ENCODE assay signal across 21 cellular contexts in the genomic region with DNA sequence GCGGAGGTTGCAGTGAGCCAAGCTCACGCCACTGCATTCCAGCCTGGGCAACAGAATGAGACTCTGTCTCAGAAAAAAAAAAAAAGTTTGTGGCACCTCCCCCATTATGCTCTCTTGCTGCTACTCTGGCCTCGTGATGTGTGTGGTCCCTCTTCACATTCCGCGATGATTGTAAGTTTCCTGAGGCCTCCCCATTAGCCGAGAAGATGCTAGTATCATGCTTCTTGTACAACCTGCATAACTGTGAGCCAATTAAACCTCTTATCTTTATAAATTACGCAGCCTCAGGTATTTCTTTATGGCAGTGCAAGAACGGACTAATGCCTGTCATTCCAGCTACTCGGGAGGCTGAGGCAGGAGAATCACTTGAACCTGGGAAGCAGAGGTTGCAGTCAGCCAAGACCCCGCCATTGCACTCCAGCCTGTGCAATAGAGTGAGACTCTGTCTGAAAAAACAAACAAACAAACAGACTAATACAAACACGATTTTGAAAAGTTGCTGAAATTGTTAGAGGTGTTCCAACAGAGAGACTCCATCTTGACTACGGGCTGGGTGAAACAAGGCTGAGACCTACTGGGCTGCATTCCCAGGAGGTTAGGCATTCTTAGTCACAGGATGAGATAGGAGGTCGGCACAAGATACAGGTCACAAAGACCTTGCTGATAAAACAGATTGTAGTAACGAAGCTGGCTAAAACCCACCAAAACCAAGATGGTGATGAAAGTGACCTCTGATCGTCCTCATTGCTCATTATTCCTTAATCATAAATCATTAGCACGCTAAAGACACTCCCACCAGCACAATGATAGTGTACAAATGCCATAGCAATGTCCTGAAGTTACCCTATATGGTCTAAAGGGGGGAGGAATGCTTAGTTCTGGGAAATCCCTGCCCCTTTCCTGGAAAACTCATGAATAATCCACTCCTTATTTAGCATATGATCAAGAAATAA. TPM values are rescaled to one million over a fixed set of nuclear protein-coding genes. Genes with fewer than 3 reads are reported as not detected.
DNase-seq lines count a peak whose midpoint lies in the region; ATAC-seq and TF ChIP-seq lines count a peak whose summit lies in the region.
"Had no signal": no experiment of that assay in that cellular context is flagged by ENCODE, and none has a peak within 500 bp of the region (broad histone marks: within the 10 kb centered on the region; RNA-seq: fewer than 3 reads in every experiment).

No MANE protein-coding gene starts in this region.

- no peak overlapping the region for H2AFZ ChIP-seq in fibroblast of lung (ENCODE audit: low read length)

- H3K9me3 ChIP-seq in fibroblast of lung (ENCODE audit: control insufficient read depth, insufficient read depth, low read depth, low read length) = no peaks in the 10 kb centered on the region
- H3K9me3 ChIP-seq: BE2C, thoracic aorta had no signal

- H3K4me2 ChIP-seq in fibroblast of lung (ENCODE audit: extremely low read depth, insufficient read depth, low read length) = no peak overlapping the region

- H3K4me1 ChIP-seq in fibroblast of lung (ENCODE audit: control insufficient read depth, extremely low read depth, insufficient read depth, low read length) = no peaks in the 10 kb centered on the region
- H3K4me1 ChIP-seq: BE2C, heart left ventricle, SJSA1 had no signal

- H3K4me1 Mint-ChIP-seq in type B pancreatic cell (ENCODE audit: unreplicated experiment) = no peaks in the 10 kb centered on the region
- H3K4me1 Mint-ChIP-seq: activated CD4-positive, alpha-beta T cell treated with anti-CD3 and anti-CD28 coated beads for 36 hours; stimulated activated effector memory CD8-positive, alpha-beta T cell treated with anti-CD3 and anti-CD28 coated beads, Interleukin-12 subunit alpha, Interleukin-12 subunit beta, amount 100 ng/mL, for 72 hours had no signal

- H3K36me3 ChIP-seq in fibroblast of lung (ENCODE audit: control insufficient read depth, insufficient read depth, low read length) = no peaks in the 10 kb centered on the region
- H3K36me3 ChIP-seq: BE2C, heart left ventricle, SJSA1, thoracic aorta had no signal

- ATAC-seq in GM21390 (IDR thresholded peaks at IDR 0.05; ENCODE audit: unreplicated experiment) = no peak
- ATAC-seq: activated CD4-positive, alpha-beta T cell treated with anti-CD3 and anti-CD28 coated beads for 36 hours; heart left ventricle; stimulated activated effector memory CD8-positive, alpha-beta T cell treated with anti-CD3 and anti-CD28 coated beads, Interleukin-12 subunit alpha, Interleukin-12 subunit beta, amount 100 ng/mL, for 72 hours had no signal

- H3K4me3 Mint-ChIP-seq in type B pancreatic cell = no peak overlapping the region
- H3K4me3 Mint-ChIP-seq: activated CD4-positive, alpha-beta T cell treated with anti-CD3 and anti-CD28 coated beads for 36 hours; stimulated activated effector memory CD8-positive, alpha-beta T cell treated with anti-CD3 and anti-CD28 coated beads, Interleukin-12 subunit alpha, Interleukin-12 subunit beta, amount 100 ng/mL, for 72 hours had no signal

- H3K27ac Mint-ChIP-seq in type B pancreatic cell = no peak overlapping the region
- H3K27ac Mint-ChIP-seq: activated CD4-positive, alpha-beta T cell treated with anti-CD3 and anti-CD28 coated beads for 36 hours; stimulated activated effector memory CD8-positive, alpha-beta T cell treated with anti-CD3 and anti-CD28 coated beads, Interleukin-12 subunit alpha, Interleukin-12 subunit beta, amount 100 ng/mL, for 72 hours had no signal

- H3K9ac ChIP-seq in fibroblast of lung (ENCODE audit: insufficient read depth, low read length) = no peak overlapping the region

- H3K4me3 ChIP-seq in fibroblast of lung (replicated peaks in 1 of 4; ENCODE audit: control extremely low read depth in 1 of 4, insufficient read depth in 1 of 4, low read depth in 3 of 4, low read length in 4 of 4) = no peak overlapping the region
- H3K4me3 ChIP-seq: coronary artery, heart left ventricle, SJSA1, thoracic aorta had no signal

- no peak overlapping the region for H3K27ac ChIP-seq in fibroblast of lung (ENCODE audit: insufficient read depth, low read length)
- H3K27ac ChIP-seq: 22Rv1, coronary artery, heart left ventricle, SJSA1, thoracic aorta had no signal

- H3K27me3 Mint-ChIP-seq in type B pancreatic cell = no peaks in the 10 kb centered on the region
- H3K27me3 Mint-ChIP-seq: activated CD4-positive, alpha-beta T cell treated with anti-CD3 and anti-CD28 coated beads for 36 hours had no signal

- H3K79me2 ChIP-seq in fibroblast of lung (ENCODE audit: control insufficient read depth, insufficient read depth, low read length) = no peaks in the 10 kb centered on the region

- H3K36me3 Mint-ChIP-seq in type B pancreatic cell = no peaks in the 10 kb centered on the region
- H3K36me3 Mint-ChIP-seq: stimulated activated effector memory CD8-positive, alpha-beta T cell treated with anti-CD3 and anti-CD28 coated beads, Interleukin-12 subunit alpha, Interleukin-12 subunit beta, amount 100 ng/mL, for 72 hours had no signal

- H3K9me3 Mint-ChIP-seq in type B pancreatic cell = peaks cover under 1% of the 10 kb centered on the region

- TF ChIP-seq CTCF in fibroblast of lung (conservative IDR thresholded peaks at IDR 0.05 in 1 of 2, IDR thresholded peaks at IDR 0.05 in 1 of 2; ENCODE audit: low read depth in 1 of 2, low read length in 2 of 2) (no peak), type B pancreatic cell (conservative IDR thresholded peaks at IDR 0.05) (no peak)

- peak; percentile 14 for DNase-seq in DMS 273 (lab: John Stamatoyannopoulos, UW; ENCODE audit: unreplicated experiment)
- DNase-seq in DMS 273 treated with DMSO at 0.1 percent for 48 hours (lab: John Stamatoyannopoulos, UW) = no peak
- DNase-seq in T1000 (lab: John Stamatoyannopoulos, UW) = peak; percentile 21
- peak; percentile 28 to 57 for DNase-seq in fibroblast of lung (ENCODE audit: low read depth in 2 of 2)
- peak; percentile 7 for DNase-seq in type B pancreatic cell (ENCODE audit: extremely low spot score, unreplicated experiment)
- no peak for DNase-seq in SKM-1 treated with dmso at 0.1 percent for 144 hours (lab: John Stamatoyannopoulos, UW; ENCODE audit: unreplicated experiment)
- no peak for DNase-seq in GOT3 (lab: John Stamatoyannopoulos, UW)
- DNase-seq: activated CD4-positive, alpha-beta T cell treated with anti-CD3 and anti-CD28 coated beads for 36 hours; activated naive CD4-positive, alpha-beta T cell; aorta; BE2C; DMS153; heart left ventricle; NCI-H187; stimulated activated CD4-positive, alpha-beta T cell treated with anti-CD3 and anti-CD28 coated beads, Interleukin-12 subunit alpha, Interleukin-12 subunit beta, amount 100 ng/mL, for 4 hours had no signal

- H3K27me3 ChIP-seq in fibroblast of lung (ENCODE audit: control insufficient read depth, insufficient read depth, low read length) = no peaks in the 10 kb centered on the region
- H3K27me3 ChIP-seq: BE2C, heart left ventricle, SJSA1 had no signal

- no peaks in the 10 kb centered on the region for H4K20me1 ChIP-seq in fibroblast of lung (ENCODE audit: control insufficient read depth, extremely low read depth, insufficient read depth, low read length)

RNA-seq across cellular contexts. Expression of gene AFF4, which starts 8.3 kb away (rescaled TPM):
- total RNA-seq in fibroblast of lung = 37.0 and 54.2 TPM in 2 replicates
- 67.3 and 73.6 TPM in 2 replicates for polyA plus RNA-seq in fibroblast of lung
- polyA plus RNA-seq in fibroblast of lung (2012) = 31.7 and 45.2 TPM in 2 replicates
- 155 and 161 TPM in 2 replicates for polyA minus RNA-seq in fibroblast of lung (ENCODE audit: low replicate concordance)
- total RNA-seq in type B pancreatic cell (ENCODE audit: low replicate concordance) = 69.9 and 78.1 TPM in 2 replicates

RNA-seq across cellular contexts. Expression of gene ZCCHC10, which starts 54.6 kb away (rescaled TPM):
- 7.4 and 12.3 TPM in 2 replicates for total RNA-seq in fibroblast of lung
- polyA plus RNA-seq in fibroblast of lung = 29.5 and 33.1 TPM in 2 replicates
- polyA plus RNA-seq in fibroblast of lung (2012) = 26.9 and 30.6 TPM in 2 replicates
- polyA minus RNA-seq in fibroblast of lung (ENCODE audit: low replicate concordance) = 32.0 TPM in 1 of 2 replicates, not detected in the other
- total RNA-seq in type B pancreatic cell (ENCODE audit: low replicate concordance) = 22.1 and 23.1 TPM in 2 replicates

Comparison
In these comparisons a context has a peak if more than half of its experiments do, and no peak if none do; other contexts are left out.
1. DNase-seq: peak in DMS 273 (single experiment), T1000 (single experiment), fibroblast of lung (2 of 2) and type B pancreatic cell (single experiment); none in DMS 273 treated with DMSO at 0.1 percent for 48 hours (single experiment), SKM-1 treated with dmso at 0.1 percent for 144 hours (single experiment) and GOT3 (single experiment).